9 cellular contexts compared by ENCODE assay signal in genomic region chr6:36539814-36540568, GRCh38. TPM values are rescaled to one million over a fixed set of nuclear protein-coding genes. Genes with fewer than 3 reads are reported as not detected.
DNase-seq lines count a peak whose midpoint lies in the region; ATAC-seq, FAIRE-seq and TF ChIP-seq lines count a peak whose summit lies in the region.
"Had no signal": no experiment of that assay in that cellular context is flagged by ENCODE, and none has a peak within 500 bp of the region (broad histone marks: within the 10 kb centered on the region; RNA-seq: fewer than 3 reads in every experiment).

No MANE protein-coding gene starts in this region.

- in situ Hi-C loops in GM12878 (cut with MboI), result no loop called here

- H4K5ac ChIP-seq in mesendoderm (ENCODE audit: low read length), result no peak overlapping the region

- no peaks in the 10 kb centered on the region for H4K20me1 ChIP-seq in GM12878 (ENCODE audit: control insufficient read depth, insufficient read depth)

- H4K8ac ChIP-seq in mesendoderm (ENCODE audit: low read depth, low read length), result no peak overlapping the region

- no peak for TF ChIP-seq POLR2A in GM12878 (IDR thresholded peaks at IDR 0.05; ENCODE audit: low read depth, low read length)

- H2AK5ac ChIP-seq in mesendoderm (ENCODE audit: low read length), result no peak overlapping the region

- H3K36me3 ChIP-seq in CD4-positive, CD25-positive, alpha-beta regulatory T cell (ENCODE audit: control insufficient read depth, insufficient read depth, low read length), result peaks cover 55% of the 10 kb centered on the region
- H3K36me3 ChIP-seq in GM12878 (ENCODE audit: control insufficient read depth in 2 of 2, insufficient read depth in 2 of 2, low read length in 1 of 2) (peaks cover 0 to 17% of the 10 kb centered on the region in 2 experiments; a peak in 2 of 4 replicates), mesendoderm (ENCODE audit: control insufficient read depth, insufficient read depth, low read length) (no peaks in the 10 kb centered on the region)

- SMC1A ChIA-PET in GM12878 (lab: Charles Lee; ENCODE audit: uncharacterized antibody, unreplicated experiment), result interaction anchor here (1.2 kb wide), 1 partner anchor 24 kb away, joined by 3 read pairs; no protein-coding TSS in a partner anchor

- H3K4me2 ChIP-seq in GM12878 (ENCODE audit: control insufficient read depth, insufficient read depth), result no peak overlapping the region
- no peak overlapping the region for H3K4me2 ChIP-seq in mesendoderm (ENCODE audit: low read length)

- no peak overlapping the region for H3K4ac ChIP-seq in mesendoderm (ENCODE audit: low read depth, low read length)

- H3K27me3 Mint-ChIP-seq in CD4-positive, CD25-positive, alpha-beta regulatory T cell, result no peaks in the 10 kb centered on the region
- no peaks in the 10 kb centered on the region; the same call in 1 of the 2 replicates for H3K27me3 Mint-ChIP-seq in HFFc6 (ENCODE audit: insufficient read depth)

- DNase-seq in CD4-positive, CD25-positive, alpha-beta regulatory T cell, result peak in 2 of 3 donors; percentile 57 to 71
- DNase-seq in HFFc6 (no peak), GM12878 (ENCODE audit: low read depth, low spot score) (no peak), mesendoderm (peak; percentile 71)
- DNase-seq: NCI-H2081 treated with DMSO at 0.1 percent for 48 hours had no signal

- WGBS in GM12878 (ENCODE audit: insufficient coverage, insufficient replicate concordance, low lambda C conversion rate, missing lambda C conversion rate), result 99% methylated on average over 4 of the region's 4 CpGs
- WGBS in mesendoderm (ENCODE audit: extremely low coverage, insufficient coverage, low lambda C conversion rate), result no CpG with 5 or more reads among the region's 4 CpGs

- no peak overlapping the region for H3K9ac ChIP-seq in GM12878 (ENCODE audit: control insufficient read depth, insufficient read depth, low read length)
- H3K9ac ChIP-seq in mesendoderm (ENCODE audit: low read length), result no peak overlapping the region

- H3K79me1 ChIP-seq in mesendoderm (ENCODE audit: low read length), result peaks cover 4% of the 10 kb centered on the region

- TF ChIP-seq EP300 in GM12878 (IDR thresholded peaks at IDR 0.05; ENCODE audit: borderline replicate concordance in 1 of 2, control insufficient read depth in 1 of 2, low read depth in 2 of 2, low read length in 2 of 2), result no peak

- H3K27me3 ChIP-seq in CD4-positive, CD25-positive, alpha-beta regulatory T cell (ENCODE audit: control insufficient read depth, insufficient read depth, low read length), result no peaks in the 10 kb centered on the region
- H3K27me3 ChIP-seq in GM12878 (replicated peaks in 1 of 2; ENCODE audit: control insufficient read depth in 2 of 2, insufficient read depth in 2 of 2, low read length in 1 of 2) (no peaks in the 10 kb centered on the region), mesendoderm (ENCODE audit: insufficient read depth, low read length, poor library complexity) (no peaks in the 10 kb centered on the region)

- H3K9me3 Mint-ChIP-seq in CD4-positive, CD25-positive, alpha-beta regulatory T cell, result no peaks in the 10 kb centered on the region
- H3K9me3 Mint-ChIP-seq in HFFc6, result no peaks in the 10 kb centered on the region

- no peak overlapping the region for H3K18ac ChIP-seq in mesendoderm (ENCODE audit: low read length)

- peaks cover 61% of the 10 kb centered on the region for H3K4me1 ChIP-seq in CD4-positive, CD25-positive, alpha-beta regulatory T cell (ENCODE audit: control insufficient read depth, insufficient read depth, low read length, poor library complexity, severe bottlenecking)
- H3K4me1 ChIP-seq in GM12878 (ENCODE audit: control insufficient read depth, insufficient read depth, low read length) (peaks cover 11% of the 10 kb centered on the region), mesendoderm (ENCODE audit: control insufficient read depth, low read depth, low read length) (no peaks in the 10 kb centered on the region)

- RAD21 ChIA-PET in GM12878 (lab: Charles Lee; ENCODE audit: unreplicated experiment), result no interaction called here

- H3K23ac ChIP-seq in mesendoderm (ENCODE audit: low read length), result no peak overlapping the region

- H3K4me1 Mint-ChIP-seq in CD4-positive, CD25-positive, alpha-beta regulatory T cell, result peaks cover 38 to 83% (median 61%) of the 10 kb centered on the region in 4 donors
- H3K4me1 Mint-ChIP-seq in HFFc6 (ENCODE audit: low read depth), result peaks cover 25% of the 10 kb centered on the region

- peak overlapping the region; percentile 33 for H3K4me3 ChIP-seq in CD4-positive, CD25-positive, alpha-beta regulatory T cell (ENCODE audit: low read depth, low read length)
- H3K4me3 ChIP-seq in GM12878 (no peak overlapping the region), mesendoderm (ENCODE audit: low read length) (no peak overlapping the region)

- peak overlapping the region; percentile 67 for H3K27ac ChIP-seq in CD4-positive, CD25-positive, alpha-beta regulatory T cell (ENCODE audit: insufficient read depth, low read length, poor library complexity, severe bottlenecking)
- H3K27ac ChIP-seq in GM12878 (ENCODE audit: control insufficient read depth, insufficient read depth) (no peak overlapping the region), mesendoderm (ENCODE audit: low read depth, low read length) (no peak overlapping the region)

- peaks cover 18% of the 10 kb centered on the region for H3K79me2 ChIP-seq in GM12878 (ENCODE audit: control insufficient read depth, insufficient read depth, low read length)
- peaks cover 12% of the 10 kb centered on the region for H3K79me2 ChIP-seq in mesendoderm (ENCODE audit: control insufficient read depth, insufficient read depth, low read length)

- H2BK15ac ChIP-seq in mesendoderm (replicated peaks; ENCODE audit: low read depth), result no peak overlapping the region

- H2AFZ ChIP-seq in GM12878 (ENCODE audit: control insufficient read depth, low read depth, low read length), result no peak overlapping the region

- ATAC-seq in CD4-positive, CD25-positive, alpha-beta regulatory T cell (ENCODE audit: low read depth in 2 of 2), result peak; percentile 75 to 79
- ATAC-seq in GM12878, result no peak
- ATAC-seq in GM19395 (IDR thresholded peaks at IDR 0.05; ENCODE audit: unreplicated experiment), result no peak
- no peak for ATAC-seq in GM19397 (IDR thresholded peaks at IDR 0.05; ENCODE audit: unreplicated experiment)
- ATAC-seq in HG03175 (IDR thresholded peaks at IDR 0.05; ENCODE audit: unreplicated experiment), result no peak

- peaks cover 62% of the 10 kb centered on the region for H3K36me3 Mint-ChIP-seq in CD4-positive, CD25-positive, alpha-beta regulatory T cell
- peaks cover 27% of the 10 kb centered on the region for H3K36me3 Mint-ChIP-seq in HFFc6 (ENCODE audit: low read depth)

- no peak for FAIRE-seq in GM12878 (lab: Jason Lieb, UNC)
- FAIRE-seq: keratinocyte had no signal

- H2BK120ac ChIP-seq in mesendoderm (ENCODE audit: low read depth, low read length), result no peak overlapping the region

- H3K56ac ChIP-seq in mesendoderm (ENCODE audit: low read length), result no peak overlapping the region

- no peak overlapping the region for H2BK5ac ChIP-seq in mesendoderm (ENCODE audit: low read length)

- H3K9me3 ChIP-seq in CD4-positive, CD25-positive, alpha-beta regulatory T cell (ENCODE audit: control insufficient read depth in 2 of 2, low read length in 2 of 2), result no peaks in the 10 kb centered on the region
- H3K9me3 ChIP-seq in GM12878 (replicated peaks; ENCODE audit: control insufficient read depth, insufficient read depth, low read length), result no peaks in the 10 kb centered on the region

- intact Hi-C loops in GM12878 (cut with micrococcal nuclease; ENCODE audit: unreplicated experiment), result no loop called here

- TF ChIP-seq CTCF in HFFc6 (IDR thresholded peaks at IDR 0.05), result peak; percentile 51
- no peak for TF ChIP-seq CTCF in GM12878 (IDR thresholded peaks at IDR 0.05 in 2 of 3, conservative IDR thresholded peaks at IDR 0.05 in 1 of 3; ENCODE audit: control insufficient read depth in 2 of 3, extremely low read depth in 1 of 3, insufficient read depth in 1 of 3, low read depth in 3 of 3, low read length in 3 of 3)

- CTCF ChIA-PET in GM12878 (lab: Yijun Ruan, JAX), result interaction anchor here (0.6 to 0.9 kb wide), 2 partner anchors 31 to 613 kb away, joined by 3 read pairs; no protein-coding TSS in a partner anchor

- peak overlapping the region; percentile 43 to 94 (median 84) for H3K4me3 Mint-ChIP-seq in CD4-positive, CD25-positive, alpha-beta regulatory T cell
- H3K4me3 Mint-ChIP-seq in HFFc6, result no peak overlapping the region

- POLR2A ChIA-PET in GM12878 (lab: Charles Lee), result interaction anchor here (0.7 kb wide), 1 partner anchor 36 kb away, joined by 3 read pairs; no protein-coding TSS in a partner anchor

- TF ChIP-seq RAD21 in GM12878 (IDR thresholded peaks at IDR 0.05; ENCODE audit: insufficient read depth, low read depth, low read length), result no peak

- H3K27ac Mint-ChIP-seq in CD4-positive, CD25-positive, alpha-beta regulatory T cell, result peak overlapping the region; percentile 69 to 96 (median 90)
- no peak overlapping the region; the same call in 1 of the 2 replicates for H3K27ac Mint-ChIP-seq in HFFc6

- no TSS peak for BruUV-seq in GM12878 (replicated peaks; lab: Mats Ljungman, UMichigan)

RNA-seq across cellular contexts. Expression of gene STK38, which starts 7.3 kb away (rescaled TPM):
- 106 TPM for total RNA-seq in CD4-positive, CD25-positive, alpha-beta regulatory T cell
- polyA plus RNA-seq in CD4-positive, CD25-positive, alpha-beta regulatory T cell, result 100 to 1,000 TPM in 3 of 4 donors, 10 to 100 TPM in 1; 92.8 to 126 (median 113) TPM
- 10 to 100 TPM; 37.4 to 44.9 (median 41.9) TPM for total RNA-seq in HFFc6 (2021; fragmentation: NEBNext Ultra II Directional; extraction: Animal tissue kit (Norgen Biotek cat#: 25700))
- 26.5 and 28.5 TPM in 2 replicates for total RNA-seq in GM12878 (2013; cell fraction: nucleolus; rRNA removed)
- 9.4 and 10.5 TPM in 2 replicates for total RNA-seq in GM12878 (2014; rRNA removed)
- 13.6 and 13.7 TPM in 2 replicates for total RNA-seq in GM12878 (2014; rRNA removed; fragmentation: Illumina TruSeq; extraction: Trizol)
- 13.1 and 15.4 TPM in 2 replicates for total RNA-seq in GM12878 (2021)
- polyA plus RNA-seq in GM12878 (2011; ENCODE audit: low read depth), result 10.0 TPM
- polyA plus RNA-seq in GM12878 (2011; rRNA removed), result 13.5 and 17.0 TPM in 2 replicates
- 7.0 and 10.3 TPM in 2 replicates for polyA plus RNA-seq in GM12878 (2011; cell fraction: cytosol; rRNA removed)
- polyA plus RNA-seq in GM12878 (2011; cell fraction: nucleus; rRNA removed), result 18.9 and 19.3 TPM in 2 replicates
- 10.1 and 13.7 TPM in 2 replicates for polyA plus RNA-seq in GM12878 (2012)
- 18.7 and 22.1 TPM in 2 replicates for polyA plus RNA-seq in GM12878 (2014; fragmentation: Illumina TruSeq; extraction: Trizol)
- 1 to 10 TPM; 4.1 to 6.6 TPM for polyA plus RNA-seq in GM12878 (2014; fragmentation: Nextera tagmentation; extraction: Ambion mirVana)
- polyA plus RNA-seq in GM12878 (2014; rRNA removed), result 11.2 and 11.8 TPM in 2 replicates
- polyA plus RNA-seq in GM12878 (2016; fragmentation: Nextera tagmentation; extraction: Ambion mirVana), result 10 to 100 TPM; 17.1 to 17.5 TPM
- 6.7 and 7.2 TPM in 2 replicates for polyA minus RNA-seq in GM12878 (2011; rRNA and poly(A)+ RNA removed)
- 3.7 and 5.0 TPM in 2 replicates for polyA minus RNA-seq in GM12878 (2011; cell fraction: cytosol; rRNA and poly(A)+ RNA removed)
- polyA minus RNA-seq in GM12878 (2011; cell fraction: nucleus; rRNA and poly(A)+ RNA removed), result 5.0 and 7.3 TPM in 2 replicates
- 12.1 TPM for polyA plus RNA-seq in mesendoderm (2013, experiment 1 of 2)
- polyA plus RNA-seq in mesendoderm (2013, experiment 2 of 2), result 12.0 TPM

RNA-seq across cellular contexts. Expression of gene SRSF3, which starts 54.2 kb away (rescaled TPM):
- total RNA-seq in CD4-positive, CD25-positive, alpha-beta regulatory T cell, result 731 TPM
- polyA plus RNA-seq in CD4-positive, CD25-positive, alpha-beta regulatory T cell, result 100 to 1,000 TPM; 398 to 433 (median 407) TPM
- 100 to 1,000 TPM; 257 to 368 (median 330) TPM for total RNA-seq in HFFc6 (2021; fragmentation: NEBNext Ultra II Directional; extraction: Animal tissue kit (Norgen Biotek cat#: 25700))
- 206 and 241 TPM in 2 replicates for total RNA-seq in GM12878 (2013; cell fraction: nucleolus; rRNA removed)
- total RNA-seq in GM12878 (2014; rRNA removed), result 195 and 229 TPM in 2 replicates
- total RNA-seq in GM12878 (2014; rRNA removed; fragmentation: Illumina TruSeq; extraction: Trizol), result 240 and 256 TPM in 2 replicates
- 456 and 467 TPM in 2 replicates for total RNA-seq in GM12878 (2021)
- 111 TPM for polyA plus RNA-seq in GM12878 (2011; ENCODE audit: low read depth)
- polyA plus RNA-seq in GM12878 (2011; rRNA removed), result 499 and 606 TPM in 2 replicates
- 365 and 371 TPM in 2 replicates for polyA plus RNA-seq in GM12878 (2011; cell fraction: cytosol; rRNA removed)
- 363 and 479 TPM in 2 replicates for polyA plus RNA-seq in GM12878 (2011; cell fraction: nucleus; rRNA removed)
- polyA plus RNA-seq in GM12878 (2012), result 225 and 308 TPM in 2 replicates
- 314 and 338 TPM in 2 replicates for polyA plus RNA-seq in GM12878 (2014; fragmentation: Illumina TruSeq; extraction: Trizol)
- polyA plus RNA-seq in GM12878 (2014; fragmentation: Nextera tagmentation; extraction: Ambion mirVana), result 1,000 to 10,000 TPM in 1 of 2 experiments, 100 to 1,000 TPM in 1; 971 to 1,377 TPM
- polyA plus RNA-seq in GM12878 (2014; rRNA removed), result 482 and 486 TPM in 2 replicates
- polyA plus RNA-seq in GM12878 (2016; fragmentation: Nextera tagmentation; extraction: Ambion mirVana), result 100 to 1,000 TPM; 569 to 577 TPM
- 211 and 244 TPM in 2 replicates for polyA minus RNA-seq in GM12878 (2011; rRNA and poly(A)+ RNA removed)
- polyA minus RNA-seq in GM12878 (2011; cell fraction: cytosol; rRNA and poly(A)+ RNA removed), result 69.4 and 86.1 TPM in 2 replicates
- 133 and 210 TPM in 2 replicates for polyA minus RNA-seq in GM12878 (2011; cell fraction: nucleus; rRNA and poly(A)+ RNA removed)
- polyA plus RNA-seq in mesendoderm (2013, experiment 1 of 2), result 366 TPM
- polyA plus RNA-seq in mesendoderm (2013, experiment 2 of 2), result 368 TPM

Comparison
In these comparisons a context has a peak if more than half of its experiments do, and no peak if none do; other contexts are left out.
1. ATAC-seq: peak in CD4-positive, CD25-positive, alpha-beta regulatory T cell (2 of 2); none in GM12878 (single experiment), GM19395 (single experiment), GM19397 (single experiment) and HG03175 (single experiment).
2. DNase-seq: peak in CD4-positive, CD25-positive, alpha-beta regulatory T cell (2 of 3) and mesendoderm (single experiment); none in HFFc6 (single experiment) and GM12878 (single experiment).